ENCODE assay signal across 20 cellular contexts in genomic region chr3:13199899-13200451, GRCh38.
"Had no signal": no experiment of that assay in that cellular context is flagged by ENCODE, and none has a peak within 500 bp of the region (broad histone marks: within the 10 kb centered on the region; RNA-seq: fewer than 3 reads in every experiment).

No MANE protein-coding gene starts in this region.

- ATAC-seq: activated CD8-positive, alpha-beta memory T cell treated with anti-CD3 and anti-CD28 coated beads, Interleukin-2, amount 10 ng/mL, durations not matched to agents 7 days and 5 days; left ventricle myocardium superior; naive thymus-derived CD8-positive, alpha-beta T cell; stimulated activated naive CD8-positive, alpha-beta T cell treated with anti-CD3 and anti-CD28 coated beads, Interleukin-15, Interleukin-2, amounts not matched to agents 100 U/mL and 50 U/mL, for 24 hours; T-helper 17 cell had no signal

- H3K4me3 ChIP-seq: colonic mucosa, tibial artery, uterus had no signal

- H3K9me3 ChIP-seq: colonic mucosa, tibial artery, uterus had no signal

- H3K9me3 Mint-ChIP-seq: activated naive CD8-positive, alpha-beta T cell treated with anti-CD3 and anti-CD28 coated beads for 36 hours; endodermal cell; immature natural killer cell; naive thymus-derived CD8-positive, alpha-beta T cell had no signal

- H3K4me1 Mint-ChIP-seq: endodermal cell had no signal

- DNase-seq: activated CD4-positive, alpha-beta T cell treated with anti-CD3 and anti-CD28 coated beads, Interleukin-2, amount 50 U/mL, for 48 hours; activated CD8-positive, alpha-beta memory T cell treated with anti-CD3 and anti-CD28 coated beads, Interleukin-2, amount 10 ng/mL, durations not matched to agents 7 days and 5 days; activated naive CD8-positive, alpha-beta T cell treated with anti-CD3 and anti-CD28 coated beads for 36 hours; anterior cingulate cortex; central memory CD4-positive, alpha-beta T cell; colonic mucosa; immature natural killer cell; kidney glomerular epithelial cell; left ventricle myocardium superior; naive thymus-derived CD8-positive, alpha-beta T cell; nucleus accumbens; stimulated activated CD4-positive, alpha-beta T cell treated with anti-CD3 and anti-CD28 coated beads, Interleukin-2, amount 100 ng/mL, for 24 hours; stimulated activated naive CD8-positive, alpha-beta T cell treated with anti-CD3 and anti-CD28 coated beads, Interleukin-15, Interleukin-2, amounts not matched to agents 100 U/mL and 50 U/mL, for 24 hours; T-helper 17 cell; uterus had no signal

- H3K27ac Mint-ChIP-seq: activated CD8-positive, alpha-beta memory T cell treated with anti-CD3 and anti-CD28 coated beads, Interleukin-2, amount 10 ng/mL, durations not matched to agents 7 days and 5 days; activated naive CD8-positive, alpha-beta T cell treated with anti-CD3 and anti-CD28 coated beads for 36 hours; endodermal cell; immature natural killer cell; progenitor cell of endocrine pancreas; T-helper 17 cell had no signal

- H3K27me3 ChIP-seq: colonic mucosa had no signal

- H3K27ac ChIP-seq: colonic mucosa, tibial artery, uterus, VCaP had no signal

- H3K4me3 Mint-ChIP-seq: activated CD8-positive, alpha-beta memory T cell treated with anti-CD3 and anti-CD28 coated beads, Interleukin-2, amount 10 ng/mL, durations not matched to agents 7 days and 5 days; activated naive CD8-positive, alpha-beta T cell treated with anti-CD3 and anti-CD28 coated beads for 36 hours; brain; endodermal cell; immature natural killer cell; naive thymus-derived CD8-positive, alpha-beta T cell; T-helper 17 cell had no signal

- H3K36me3 ChIP-seq: colonic mucosa, tibial artery, uterus had no signal

- H3K36me3 Mint-ChIP-seq: activated CD8-positive, alpha-beta memory T cell treated with anti-CD3 and anti-CD28 coated beads, Interleukin-2, amount 10 ng/mL, durations not matched to agents 7 days and 5 days; activated naive CD8-positive, alpha-beta T cell treated with anti-CD3 and anti-CD28 coated beads for 36 hours; brain; immature natural killer cell; naive thymus-derived CD8-positive, alpha-beta T cell had no signal

- H3K4me1 ChIP-seq: colonic mucosa, tibial artery, uterus had no signal
